1 cellular context compared by ENCODE assay signal in genomic region chr13:36789061-36789460, GRCh38.
TF ChIP-seq lines count a peak whose summit lies in the region.

No MANE protein-coding gene starts in this region.

TF ChIP-seq in H1, 55 proteins besides CTCF, POLR2A, EP300 and RAD21 (continued from another document):
- TF ChIP-seq FOSL1 (IDR thresholded peaks at IDR 0.05; ENCODE audit: insufficient read depth, low read depth, low read length) (no peak), TEAD4 (IDR thresholded peaks at IDR 0.05; ENCODE audit: low read depth, low read length) (no peak)
TF ChIP-seq in H1: peak in this region for 0.
